ENCODE assay signal across 16 cellular contexts in genomic region chr5:172712610-172713009, GRCh38.
"Had no signal": no experiment of that assay in that cellular context is flagged by ENCODE, and none has a peak within 500 bp of the region (broad histone marks: within the 10 kb centered on the region; RNA-seq: fewer than 3 reads in every experiment).

No MANE protein-coding gene starts in this region.

- H3K27ac ChIP-seq: right lobe of liver, VCaP had no signal

- DNase-seq: cerebellar nuclear complex, gastrocnemius medialis had no signal

- ATAC-seq: gastrocnemius medialis, mucosa of descending colon had no signal

- FAIRE-seq: bronchial epithelial cell, islet of Langerhans, TTC549 had no signal

- H3K4me3 Mint-ChIP-seq: activated T-cell treated with anti-CD3 and anti-CD28 coated beads, Interleukin-2, amount 50 U/mL, for 24 hours; natural killer cell treated with Interleukin-12 subunit alpha and Interleukin-12 subunit beta and Interleukin-15 and Interleukin-18, amount 100 ng/mL, for 72 hours had no signal

- H3K4me3 ChIP-seq: gastrocnemius medialis, mucosa of descending colon, right lobe of liver, skin epidermis, stomach, thyroid gland, upper lobe of right lung had no signal

- H3K27ac Mint-ChIP-seq: activated T-cell treated with anti-CD3 and anti-CD28 coated beads, Interleukin-2, amount 50 U/mL, for 24 hours; natural killer cell treated with Interleukin-12 subunit alpha and Interleukin-12 subunit beta and Interleukin-15 and Interleukin-18, amount 100 ng/mL, for 72 hours; progenitor cell of endocrine pancreas; stimulated activated memory B cell treated with anti-CD40 and anti-IgM and Interleukin-4, amounts not matched to agents 10 μg/mL and 1 μg/mL and 100 μg/mL, for 72 hours had no signal

- H3K36me3 Mint-ChIP-seq: natural killer cell treated with Interleukin-12 subunit alpha and Interleukin-12 subunit beta and Interleukin-15 and Interleukin-18, amount 100 ng/mL, for 72 hours; stimulated activated memory B cell treated with anti-CD40 and anti-IgM and Interleukin-4, amounts not matched to agents 10 μg/mL and 1 μg/mL and 100 μg/mL, for 72 hours had no signal

- H3K9me3 ChIP-seq: gastrocnemius medialis, mucosa of descending colon, right lobe of liver, stomach, thyroid gland, upper lobe of right lung had no signal

- H3K36me3 ChIP-seq: gastrocnemius medialis, right lobe of liver, stomach, thyroid gland, upper lobe of right lung had no signal

- H3K9me3 Mint-ChIP-seq: activated T-cell treated with anti-CD3 and anti-CD28 coated beads, Interleukin-2, amount 50 U/mL, for 24 hours; natural killer cell treated with Interleukin-12 subunit alpha and Interleukin-12 subunit beta and Interleukin-15 and Interleukin-18, amount 100 ng/mL, for 72 hours; stimulated activated memory B cell treated with anti-CD40 and anti-IgM and Interleukin-4, amounts not matched to agents 10 μg/mL and 1 μg/mL and 100 μg/mL, for 72 hours had no signal
